In the genomic region with DNA sequence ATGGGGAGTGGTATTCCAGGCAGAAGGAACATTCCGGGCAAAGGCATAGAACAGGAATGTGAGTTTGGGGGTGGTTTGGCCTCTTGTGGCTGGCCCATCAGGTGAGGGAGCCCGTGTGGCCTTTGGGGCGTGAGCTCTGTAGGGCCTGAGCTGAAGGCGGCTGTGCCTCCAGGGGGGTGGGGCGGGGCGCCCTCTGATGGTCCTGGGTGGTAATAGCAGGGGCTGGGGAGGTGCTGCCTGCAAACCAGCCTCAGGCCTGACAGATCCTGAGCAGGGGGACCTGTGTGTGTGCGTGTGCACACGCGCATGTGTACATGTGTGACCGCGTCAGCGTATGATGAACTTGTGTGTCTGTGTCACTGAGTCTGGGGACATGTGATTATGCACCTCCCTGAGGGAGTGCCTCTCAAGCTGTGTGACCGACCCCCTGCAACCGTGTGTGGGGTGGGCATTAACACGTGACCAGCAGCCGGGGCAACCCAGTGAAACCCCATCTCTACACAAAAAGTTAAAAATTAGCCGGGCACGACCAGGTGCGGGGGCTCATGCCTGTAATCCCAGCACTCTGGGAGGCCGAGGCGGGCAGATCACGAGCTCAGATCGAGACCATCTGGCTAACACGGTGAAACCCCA, we compare ENCODE assay signal across 8 cellular contexts.
DNase-seq lines count a peak whose midpoint lies in the region; ATAC-seq and TF ChIP-seq lines count a peak whose summit lies in the region.
"Not testable (repeated sequence)": the region's sequence is repeated elsewhere in the genome, so short reads cannot be mapped to it uniquely, and the experiment has no call there.

No MANE protein-coding gene starts in this region.

- H3K4me3 Mint-ChIP-seq in effector memory CD8-positive, alpha-beta T cell, result not testable (repeated sequence)

- not testable (repeated sequence) for H3K4me3 ChIP-seq in kidney epithelial cell (ENCODE audit: low read depth, low read length); upper lobe of left lung

- not testable (repeated sequence) for H3K9me3 ChIP-seq in upper lobe of left lung

- ATAC-seq in effector memory CD8-positive, alpha-beta T cell (replicated peaks), result peak; percentile 53
- ATAC-seq in upper lobe of left lung (ENCODE audit: low FRiP score in 2 of 2), result peak; percentile 63 to 78

- in situ Hi-C loops in KBM-7 (cut with MboI; ENCODE audit: low pct_unique_long_range_greater_than_20kb, low sequenced_read_pairs), result not testable (repeated sequence)

- H3K27me3 ChIP-seq in kidney epithelial cell (ENCODE audit: control insufficient read depth, insufficient read depth, low read length); upper lobe of left lung: not testable (repeated sequence)

- not testable (repeated sequence) for H3K9me3 Mint-ChIP-seq in effector memory CD8-positive, alpha-beta T cell

- WGBS in upper lobe of left lung, 2 donors, result 68 to 81% methylated on average over 14 to 24 of the region's 24 CpGs

- H3K27ac Mint-ChIP-seq in effector memory CD8-positive, alpha-beta T cell, result not testable (repeated sequence)

- H3K4me1 ChIP-seq in upper lobe of left lung, result not testable (repeated sequence)

- DNase-seq in GDM1 (lab: John Stamatoyannopoulos, UW) (peak; percentile 16), KBM-7 (peak; percentile 74), T follicular helper cell (ENCODE audit: low read depth) (peak; percentile 9), activated T-helper 1 cell treated with Interleukin-2 at 50 U/mL for 16 hours (ENCODE audit: low read depth) (peak; percentile 5), upper lobe of left lung (peak in 1 of 2 donors; percentile 87)
- peak in 2 of 3 experiments; percentile 32 to 33 for DNase-seq in effector memory CD8-positive, alpha-beta T cell
- not testable (repeated sequence) for DNase-seq in kidney epithelial cell (ENCODE audit: low read depth)
- DNase-seq in stimulated activated CD4-positive, alpha-beta T cell treated with anti-CD3 and anti-CD28 coated beads, Interleukin-12 subunit alpha, Interleukin-12 subunit beta, amount 100 ng/mL, for 4 hours, result peak; percentile 33

- H3K27me3 Mint-ChIP-seq in effector memory CD8-positive, alpha-beta T cell, result not testable (repeated sequence)

- not testable (repeated sequence) for TF ChIP-seq EP300 in upper lobe of left lung (IDR thresholded peaks at IDR 0.05)

- not testable (repeated sequence) for H3K36me3 Mint-ChIP-seq in effector memory CD8-positive, alpha-beta T cell (ENCODE audit: insufficient read depth)

- not testable (repeated sequence) for H3K36me3 ChIP-seq in kidney epithelial cell (ENCODE audit: control insufficient read depth, insufficient read depth, low read length); upper lobe of left lung

- not testable (repeated sequence) for H3K27ac ChIP-seq in upper lobe of left lung

- TF ChIP-seq POLR2A in upper lobe of left lung (IDR thresholded peaks at IDR 0.05), result not testable (repeated sequence)

- TF ChIP-seq CTCF in kidney epithelial cell (IDR thresholded peaks at IDR 0.05; ENCODE audit: insufficient read depth, low read length, poor library complexity, severe bottlenecking) (peak; percentile 62), upper lobe of left lung (IDR thresholded peaks at IDR 0.05) (peak in 5 of 6 experiments; percentile 27 to 41 (median 38))

- H3K4me1 Mint-ChIP-seq in effector memory CD8-positive, alpha-beta T cell (ENCODE audit: low read depth in 2 of 2), result not testable (repeated sequence)
